In the genomic region with DNA sequence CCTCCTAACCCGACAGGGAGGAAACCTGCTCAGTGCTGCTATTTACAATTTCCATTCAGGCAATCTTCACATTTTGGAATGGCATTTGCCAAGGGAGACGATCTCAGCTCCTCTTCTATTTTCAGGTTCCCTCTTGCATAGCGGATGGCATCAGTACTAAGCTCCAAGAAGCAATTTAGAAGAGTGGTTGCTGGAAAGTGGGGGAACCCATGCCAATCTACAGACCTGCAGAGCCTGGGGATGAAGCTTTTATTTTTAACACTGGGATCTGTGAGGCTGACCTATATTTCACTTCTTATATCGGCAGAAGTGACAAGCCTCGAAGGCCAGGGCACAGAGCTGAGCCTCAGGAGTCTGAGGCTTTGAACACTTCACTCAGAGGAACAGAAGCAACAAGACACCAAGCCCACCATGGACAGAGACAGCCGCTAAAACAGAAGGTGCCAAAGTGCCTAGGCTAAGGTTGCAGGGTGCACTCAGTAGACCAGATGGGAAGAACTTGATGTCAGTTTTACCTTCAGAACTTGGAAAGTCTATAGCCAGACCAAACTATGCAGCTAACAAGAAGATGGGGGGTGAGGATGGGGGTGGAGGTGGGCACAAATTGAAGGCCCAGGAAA, we compare ENCODE assay signal across 21 cellular contexts. TPM values are rescaled to one million over a fixed set of nuclear protein-coding genes. Genes with fewer than 3 reads are reported as not detected.
DNase-seq lines count a peak whose midpoint lies in the region; ATAC-seq and TF ChIP-seq lines count a peak whose summit lies in the region.
"Had no signal": no experiment of that assay in that cellular context is flagged by ENCODE, and none has a peak within 500 bp of the region (broad histone marks: within the 10 kb centered on the region; RNA-seq: fewer than 3 reads in every experiment).

No MANE protein-coding gene starts in this region.

- H3K27me3 ChIP-seq in body of pancreas (no peaks in the 10 kb centered on the region), spleen (replicated peaks in 1 of 7) (no peaks in the 10 kb centered on the region)
- H3K27me3 ChIP-seq: transverse colon had no signal

- TF ChIP-seq POLR2A in body of pancreas (IDR thresholded peaks at IDR 0.05) (no peak), spleen (IDR thresholded peaks at IDR 0.05) (no peak)

- POLR2A ChIA-PET in HEK293 (lab: Yijun Ruan, JAX): interaction anchor here (1.1 kb wide), 1 partner anchor 31 kb away, joined by 4 read pairs; no protein-coding TSS in a partner anchor

- intact Hi-C loops in body of pancreas (cut with DNase I): no loop called here
- intact Hi-C loops in spleen (cut with DNase I; ENCODE audit: low total_unique reads): no loop called here

- H3K36me3 ChIP-seq in HEK293 (ENCODE audit: control insufficient read depth in 2 of 2, insufficient read depth in 1 of 2, low read length in 2 of 2): no peaks in the 10 kb centered on the region
- H3K36me3 ChIP-seq in body of pancreas (replicated peaks in 1 of 2; ENCODE audit: insufficient read depth in 1 of 2, low read depth in 2 of 2): no peaks in the 10 kb centered on the region
- no peaks in the 10 kb centered on the region for H3K36me3 ChIP-seq in spleen
- H3K36me3 ChIP-seq: transverse colon had no signal

- TF ChIP-seq CTCF in HEK293 (tag by site-specific recombination; IDR thresholded peaks at IDR 0.05) (no peak), body of pancreas (IDR thresholded peaks at IDR 0.05) (no peak), spleen (IDR thresholded peaks at IDR 0.05 in 8 of 11, conservative IDR thresholded peaks at IDR 0.05 in 3 of 11) (no peak)

- no peak overlapping the region for H3K27ac ChIP-seq in HEK293 (ENCODE audit: extremely low read depth, low read depth, low read length)
- H3K27ac ChIP-seq in body of pancreas: peak overlapping the region in 3 of 4 donors; percentile 2 to 61 (median 49)
- H3K27ac ChIP-seq in spleen: peak overlapping the region in 3 of 8 donors; percentile 23 to 32 (median 30)
- H3K27ac ChIP-seq: parathyroid adenoma had no signal

- H3K9me3 ChIP-seq in HEK293 (ENCODE audit: control insufficient read depth, insufficient read depth, low read depth, low read length) (no peaks in the 10 kb centered on the region), body of pancreas (no peaks in the 10 kb centered on the region), spleen (no peaks in the 10 kb centered on the region)
- H3K9me3 ChIP-seq: transverse colon had no signal

- CTCF ChIA-PET in HEK293 (lab: Yijun Ruan, JAX): interaction anchor here (0.6 to 1.0 kb wide), 3 partner anchors 16 to 325 kb away, joined by 3 read pairs; no protein-coding TSS in a partner anchor

- no peak overlapping the region for H3K4me3 ChIP-seq in HEK293 (ENCODE audit: low read depth, low read length)
- H3K4me3 ChIP-seq in body of pancreas: no peak overlapping the region
- no peak overlapping the region for H3K4me3 ChIP-seq in spleen
- H3K4me3 ChIP-seq: transverse colon had no signal

- WGBS in body of pancreas, 2 donors: 63 to 73% methylated on average over 6 of the region's 6 CpGs
- 75 to 87% (median 85%) methylated on average over 6 of the region's 6 CpGs for WGBS in spleen, 5 donors

- no peak for DNase-seq in body of pancreas
- peak; percentile 16 for DNase-seq in inferior parietal cortex (ENCODE audit: extremely low spot score)
- DNase-seq in spleen: peak; percentile 14
- no peak for DNase-seq in cortex of kidney (lab: John Stamatoyannopoulos, UW)
- DNase-seq: activated CD8-positive, alpha-beta T cell treated with anti-CD3 and anti-CD28 coated beads for 36 hours; amniotic stem cell; CD8-positive, alpha-beta T cell; cerebellar nuclear complex; DND-41; immature natural killer cell; NCI-H1092 treated with DMSO at 0.1 percent for 48 hours; NCI-H2029 treated with DMSO at 0.1 percent for 48 hours; stimulated activated CD4-positive, alpha-beta T cell treated with anti-CD3 and anti-CD28 coated beads, Interleukin-1b, Interleukin-23, amount 100 ng/mL, for 48 hours; stimulated activated naive B cell treated with anti-CD40 and anti-IgM and Interleukin-4, amounts not matched to agents 10 μg/mL and 1 μg/mL and 100 μg/mL, for 72 hours; SW 1271; transverse colon had no signal

- ATAC-seq in body of pancreas (no peak), HG02970 (IDR thresholded peaks at IDR 0.05; ENCODE audit: low FRiP score, unreplicated experiment) (no peak), HG03439 (IDR thresholded peaks at IDR 0.05; ENCODE audit: unreplicated experiment) (no peak)
- ATAC-seq: activated CD4-positive, CD25-positive, alpha-beta regulatory T cell treated with anti-CD3 and anti-CD28 coated beads, Interleukin-2, amount 50 U/mL, for 24 hours; activated CD8-positive, alpha-beta T cell treated with anti-CD3 and anti-CD28 coated beads for 36 hours; CD8-positive, alpha-beta T cell; stimulated activated naive B cell treated with anti-CD40 and anti-IgM and Interleukin-4, amounts not matched to agents 10 μg/mL and 1 μg/mL and 100 μg/mL, for 72 hours had no signal

- H3K4me1 ChIP-seq in HEK293 (ENCODE audit: control insufficient read depth, insufficient read depth, low read length) (peaks cover 6% of the 10 kb centered on the region), body of pancreas (peaks cover 25% of the 10 kb centered on the region), spleen (peaks cover 0 to 18% (median 0%) of the 10 kb centered on the region in 6 donors)
- H3K4me1 ChIP-seq: parathyroid adenoma had no signal

TF ChIP-seq in HEK293, 187 proteins besides CTCF, POLR2A, EP300 and RAD21:
- no peak for TF ChIP-seq ZNF214 (tag by site-specific recombination; IDR thresholded peaks at IDR 0.05; ENCODE audit: borderline replicate concordance)
- TF ChIP-seq, protein P1, sequence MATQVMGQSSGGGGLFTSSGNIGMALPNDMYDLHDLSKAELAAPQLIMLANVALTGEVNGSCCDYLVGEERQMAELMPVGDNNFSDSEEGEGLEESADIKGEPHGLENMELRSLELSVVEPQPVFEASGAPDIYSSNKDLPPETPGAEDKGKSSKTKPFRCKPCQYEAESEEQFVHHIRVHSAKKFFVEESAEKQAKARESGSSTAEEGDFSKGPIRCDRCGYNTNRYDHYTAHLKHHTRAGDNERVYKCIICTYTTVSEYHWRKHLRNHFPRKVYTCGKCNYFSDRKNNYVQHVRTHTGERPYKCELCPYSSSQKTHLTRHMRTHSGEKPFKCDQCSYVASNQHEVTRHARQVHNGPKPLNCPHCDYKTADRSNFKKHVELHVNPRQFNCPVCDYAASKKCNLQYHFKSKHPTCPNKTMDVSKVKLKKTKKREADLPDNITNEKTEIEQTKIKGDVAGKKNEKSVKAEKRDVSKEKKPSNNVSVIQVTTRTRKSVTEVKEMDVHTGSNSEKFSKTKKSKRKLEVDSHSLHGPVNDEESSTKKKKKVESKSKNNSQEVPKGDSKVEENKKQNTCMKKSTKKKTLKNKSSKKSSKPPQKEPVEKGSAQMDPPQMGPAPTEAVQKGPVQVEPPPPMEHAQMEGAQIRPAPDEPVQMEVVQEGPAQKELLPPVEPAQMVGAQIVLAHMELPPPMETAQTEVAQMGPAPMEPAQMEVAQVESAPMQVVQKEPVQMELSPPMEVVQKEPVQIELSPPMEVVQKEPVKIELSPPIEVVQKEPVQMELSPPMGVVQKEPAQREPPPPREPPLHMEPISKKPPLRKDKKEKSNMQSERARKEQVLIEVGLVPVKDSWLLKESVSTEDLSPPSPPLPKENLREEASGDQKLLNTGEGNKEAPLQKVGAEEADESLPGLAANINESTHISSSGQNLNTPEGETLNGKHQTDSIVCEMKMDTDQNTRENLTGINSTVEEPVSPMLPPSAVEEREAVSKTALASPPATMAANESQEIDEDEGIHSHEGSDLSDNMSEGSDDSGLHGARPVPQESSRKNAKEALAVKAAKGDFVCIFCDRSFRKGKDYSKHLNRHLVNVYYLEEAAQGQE (tag by site-specific recombination; IDR thresholded peaks at IDR 0.05): peak; percentile 80
- no peak for TF ChIP-seq ZNF785 (tag by site-specific recombination; IDR thresholded peaks at IDR 0.05)

RNA-seq across cellular contexts. Expression of a gene that starts 43.9 kb away (rescaled TPM):
- 10 to 100 TPM; 51.4 TPM for total RNA-seq in body of pancreas
- 1 to 10 TPM; 2.9 to 7.2 (median 4.5) TPM for total RNA-seq in spleen
- polyA plus RNA-seq in spleen: 1 to 10 TPM in 2 of 3 donors, under 1 TPM in 1; 0.85 to 2.5 (median 1.4) TPM

Comparison
In these comparisons a context has a peak if more than half of its experiments do, and no peak if none do; other contexts are left out.
1. DNase-seq: peak in inferior parietal cortex (single experiment) and spleen (single experiment); none in body of pancreas (0 of 4) and cortex of kidney (single experiment).
2. RNA of a gene that starts 43.9 kb away (total RNA-seq): 51.4 TPM in body of pancreas; 2.9 to 7.2 TPM in spleen; every median in the first group is over 4 times any median in the second.